ENCODE assay signal across 8 cellular contexts in the genomic region with DNA sequence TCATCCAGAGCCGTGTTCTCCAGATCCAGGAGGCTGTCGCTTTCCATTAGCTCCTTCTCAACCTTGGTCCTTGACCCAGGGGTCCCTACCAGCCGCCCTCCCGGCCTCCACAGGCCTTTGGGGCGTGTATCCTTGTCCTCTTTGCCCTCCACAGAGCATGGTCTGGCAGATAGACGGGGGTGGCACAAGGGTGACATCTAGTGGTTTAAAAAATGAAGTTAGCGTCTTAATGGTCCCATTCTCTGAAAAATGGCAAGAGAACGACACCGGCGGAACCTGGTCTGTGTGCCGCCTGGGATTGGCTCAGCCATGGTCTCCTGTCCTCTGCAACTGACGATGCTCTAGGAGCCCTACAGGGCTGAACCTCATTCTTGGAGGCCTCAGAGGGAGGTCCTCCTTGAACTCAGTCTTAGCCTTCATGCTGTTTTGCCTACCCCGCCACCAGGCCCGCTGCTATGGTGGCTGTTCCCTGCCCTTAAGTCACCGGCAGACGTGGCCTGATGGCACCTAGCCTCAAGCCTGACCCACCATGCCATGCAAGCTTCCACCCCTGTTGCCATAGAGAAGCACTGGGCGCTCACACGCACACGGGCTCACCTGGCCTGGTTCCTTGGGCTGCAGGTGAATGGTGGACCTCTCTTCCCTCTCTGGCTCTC.
DNase-seq lines count a peak whose midpoint lies in the region; ATAC-seq, FAIRE-seq and TF ChIP-seq lines count a peak whose summit lies in the region.

No MANE protein-coding gene starts in this region.

- H3K9me3 ChIP-seq in kidney (ENCODE audit: control insufficient read depth in 1 of 2, low read length in 2 of 2) (no peaks in the 10 kb centered on the region), uterus (no peaks in the 10 kb centered on the region)

- no peaks in the 10 kb centered on the region for H3K36me3 ChIP-seq in kidney (ENCODE audit: control insufficient read depth in 1 of 2, insufficient read depth in 2 of 2, low read length in 2 of 2)
- no peaks in the 10 kb centered on the region for H3K36me3 ChIP-seq in uterus

- H3K4me3 ChIP-seq in astrocyte of the cerebellum (ENCODE audit: low read depth, low read length) = no peak overlapping the region
- H3K4me3 ChIP-seq in kidney (ENCODE audit: low read length in 2 of 2) = no peak overlapping the region
- H3K4me3 ChIP-seq in uterus = no peak overlapping the region

- FAIRE-seq in H54 (lab: Jason Lieb, UNC) (no peak), kidney (lab: Jason Lieb, UNC) (no peak)

- no peak overlapping the region for H3K9ac ChIP-seq in kidney (ENCODE audit: low read length in 2 of 2)

- peak; percentile 51 for DNase-seq in COLO668 (lab: John Stamatoyannopoulos, UW; ENCODE audit: unreplicated experiment)
- DNase-seq in H54 (ENCODE audit: insufficient read length, low spot score) = peak; percentile 12
- peak; percentile 56 for DNase-seq in NCI-H510A treated with DMSO at 0.1 percent for 48 hours (lab: John Stamatoyannopoulos, UW)
- no peak for DNase-seq in astrocyte of the cerebellum (ENCODE audit: low read depth)
- DNase-seq in kidney = no peak
- DNase-seq in uterus = no peak

- intact Hi-C loops in kidney (cut with DNase I) = no loop called here
- intact Hi-C loops in uterus (cut with DNase I; ENCODE audit: low total_unique reads) = no loop called here

- TF ChIP-seq POLR2A in H54 (IDR thresholded peaks at IDR 0.05; ENCODE audit: low read depth, low read length) = no peak
- TF ChIP-seq POLR2A in uterus (IDR thresholded peaks at IDR 0.05) = no peak

- H3K27me3 ChIP-seq in uterus = no peaks in the 10 kb centered on the region

- H3K4me1 ChIP-seq in kidney (ENCODE audit: control insufficient read depth in 1 of 2, insufficient read depth in 1 of 2, low read depth in 1 of 2, low read length in 2 of 2) (no peaks in the 10 kb centered on the region), uterus (no peaks in the 10 kb centered on the region)

- TF ChIP-seq CTCF in astrocyte of the cerebellum (IDR thresholded peaks at IDR 0.05; ENCODE audit: low read depth, low read length, missing control alignments) (peak; percentile 62), kidney (IDR thresholded peaks at IDR 0.05; ENCODE audit: borderline replicate concordance, extremely low read depth, insufficient read depth) (peak; percentile 46), uterus (IDR thresholded peaks at IDR 0.05) (peak in 3 of 4 experiments; percentile 6 to 29 (median 18))

- in situ Hi-C loops in astrocyte of the cerebellum (cut with HindIII; ENCODE audit: low sequenced_read_pairs) = no loop called here

- no peak for ATAC-seq in GM21619 (IDR thresholded peaks at IDR 0.05; ENCODE audit: unreplicated experiment)
- ATAC-seq in HG03565 (IDR thresholded peaks at IDR 0.05; ENCODE audit: unreplicated experiment) = no peak

- H3K27ac ChIP-seq in kidney (ENCODE audit: low read depth in 2 of 2, low read length in 2 of 2) = no peak overlapping the region
- H3K27ac ChIP-seq in uterus = no peak overlapping the region

Comparison
In these comparisons a context has a peak if more than half of its experiments do, and no peak if none do; other contexts are left out.
1. DNase-seq: peak in COLO668 (single experiment), H54 (single experiment) and NCI-H510A treated with DMSO at 0.1 percent for 48 hours (single experiment); none in astrocyte of the cerebellum (single experiment), kidney (single experiment) and uterus (0 of 2).
2. Peak in every context shown above with its lines, with median percentiles within 50 percentile points of each other: CTCF ChIP-seq.